Comparison of ENCODE assay signal across 8 cellular contexts in genomic region chr5:80125962-80126480, GRCh38.
DNase-seq lines count a peak whose midpoint lies in the region; ATAC-seq and TF ChIP-seq lines count a peak whose summit lies in the region.

No MANE protein-coding gene starts in this region.

- no peak for TF ChIP-seq CTCF in CD4-positive, alpha-beta T cell (IDR thresholded peaks at IDR 0.05)

- peak overlapping the region; percentile 1 for H3K4me3 Mint-ChIP-seq in CD4-positive, alpha-beta T cell
- peak overlapping the region; percentile 12 for H3K4me3 Mint-ChIP-seq in activated CD8-positive, alpha-beta T cell treated with anti-CD3 and anti-CD28 coated beads, Interleukin-2, amount 10 ng/mL, durations not matched to agents 7 days and 5 days
- H3K4me3 Mint-ChIP-seq in memory B cell, result no peak overlapping the region

- H3K4me1 Mint-ChIP-seq in CD4-positive, alpha-beta T cell (ENCODE audit: low read depth), result peaks cover 57% of the 10 kb centered on the region
- peaks cover 38% of the 10 kb centered on the region for H3K4me1 Mint-ChIP-seq in activated CD8-positive, alpha-beta T cell treated with anti-CD3 and anti-CD28 coated beads, Interleukin-2, amount 10 ng/mL, durations not matched to agents 7 days and 5 days (ENCODE audit: low read depth)
- H3K4me1 Mint-ChIP-seq in memory B cell, result peaks cover 17% of the 10 kb centered on the region

- ATAC-seq in CD4-positive, alpha-beta T cell (ENCODE audit: poor library complexity), result peak; percentile 83
- peak; percentile 52 for ATAC-seq in GM19372 (IDR thresholded peaks at IDR 0.05; ENCODE audit: low read depth, unreplicated experiment)
- ATAC-seq in HG03342 (IDR thresholded peaks at IDR 0.05; ENCODE audit: unreplicated experiment), result peak; percentile 61
- peak; percentile 84 for ATAC-seq in activated CD8-positive, alpha-beta T cell treated with anti-CD3 and anti-CD28 coated beads, Interleukin-2, amount 10 ng/mL, durations not matched to agents 7 days and 5 days
- peak; percentile 31 for ATAC-seq in memory B cell (ENCODE audit: low read depth)

- peak overlapping the region; percentile 60 for H3K27ac Mint-ChIP-seq in CD4-positive, alpha-beta T cell
- H3K27ac Mint-ChIP-seq in activated CD8-positive, alpha-beta T cell treated with anti-CD3 and anti-CD28 coated beads, Interleukin-2, amount 10 ng/mL, durations not matched to agents 7 days and 5 days, result peak overlapping the region; percentile 35
- peak overlapping the region; percentile 49 for H3K27ac Mint-ChIP-seq in memory B cell

- CTCF ChIA-PET in CD4-positive, alpha-beta T cell (lab: Charles Lee), result interaction anchor here (0.9 to 1.5 kb wide), 7 partner anchors 9 to 182 kb away, joined by 3 to 8 read pairs (median 4); no protein-coding TSS in a partner anchor
- CTCF ChIA-PET in activated CD8-positive, alpha-beta T cell treated with anti-CD3 and anti-CD28 coated beads, Interleukin-2, amount 10 ng/mL, durations not matched to agents 7 days and 5 days (lab: Charles Lee), result interaction anchor here (0.7 to 4.1 kb wide), 21 partner anchors 9 to 150 kb away, joined by 3 to 28 read pairs (median 5); no protein-coding TSS in a partner anchor
- CTCF ChIA-PET in HEK293T (lab: Yijun Ruan, JAX), result no interaction called here

- no peaks in the 10 kb centered on the region for H3K27me3 Mint-ChIP-seq in CD4-positive, alpha-beta T cell
- H3K27me3 Mint-ChIP-seq in activated CD8-positive, alpha-beta T cell treated with anti-CD3 and anti-CD28 coated beads, Interleukin-2, amount 10 ng/mL, durations not matched to agents 7 days and 5 days (ENCODE audit: low read depth), result no peaks in the 10 kb centered on the region
- H3K27me3 Mint-ChIP-seq in memory B cell, result no peaks in the 10 kb centered on the region

- no peaks in the 10 kb centered on the region for H3K9me3 ChIP-seq in CD4-positive, alpha-beta T cell (ENCODE audit: control insufficient read depth, low read length)

- H3K27me3 ChIP-seq in CD4-positive, alpha-beta T cell (ENCODE audit: control insufficient read depth, insufficient read depth, low read length), result no peaks in the 10 kb centered on the region

- DNase-seq in CD4-positive, alpha-beta T cell, result no peak
- DNase-seq in activated CD8-positive, alpha-beta T cell treated with anti-CD3 and anti-CD28 coated beads, Interleukin-2, amount 10 ng/mL, durations not matched to agents 7 days and 5 days, result no peak
- DNase-seq in memory B cell (ENCODE audit: low spot score in 2 of 2) (no peak), SHP77 (lab: John Stamatoyannopoulos, UW) (no peak), HEK293T (ENCODE audit: extremely low spot score) (no peak)
- no peak for DNase-seq in effector CD8-positive, alpha-beta T cell (lab: John Stamatoyannopoulos, UW)

- intact Hi-C loops in CD4-positive, alpha-beta T cell (cut with DNase I, micrococcal nuclease), result loop anchor here in 1 of 2 experiments (1.0 to 2.0 kb wide), 2 partner anchors 10 to 131 kb away; partner anchors contain the start of gene SERINC5

- POLR2A ChIA-PET in CD4-positive, alpha-beta T cell (lab: Charles Lee), result interaction anchor here (0.7 to 2.3 kb wide), 12 partner anchors 9 to 129 kb away, joined by 3 to 17 read pairs (median 4); partner anchors contain the start of gene SERINC5
- POLR2A ChIA-PET in activated CD8-positive, alpha-beta T cell treated with anti-CD3 and anti-CD28 coated beads, Interleukin-2, amount 10 ng/mL, durations not matched to agents 7 days and 5 days (lab: Charles Lee), result interaction anchor here (0.6 to 2.3 kb wide), 6 partner anchors 9 to 130 kb away, joined by 3 to 10 read pairs (median 3); partner anchors contain the start of gene SERINC5
- POLR2A ChIA-PET in HEK293T (lab: Yijun Ruan, JAX), result no interaction called here

- H3K27ac ChIP-seq in CD4-positive, alpha-beta T cell (ENCODE audit: low read depth, low read length), result no peak overlapping the region

- H3K9me3 Mint-ChIP-seq in CD4-positive, alpha-beta T cell, result peaks cover 2% of the 10 kb centered on the region
- H3K9me3 Mint-ChIP-seq in activated CD8-positive, alpha-beta T cell treated with anti-CD3 and anti-CD28 coated beads, Interleukin-2, amount 10 ng/mL, durations not matched to agents 7 days and 5 days (ENCODE audit: insufficient read depth), result peaks cover 7% of the 10 kb centered on the region
- H3K9me3 Mint-ChIP-seq in memory B cell, result peaks cover 9% of the 10 kb centered on the region

- H3K36me3 Mint-ChIP-seq in CD4-positive, alpha-beta T cell (ENCODE audit: low read depth), result peaks cover 52% of the 10 kb centered on the region
- H3K36me3 Mint-ChIP-seq in activated CD8-positive, alpha-beta T cell treated with anti-CD3 and anti-CD28 coated beads, Interleukin-2, amount 10 ng/mL, durations not matched to agents 7 days and 5 days (ENCODE audit: low read depth), result peaks cover 34% of the 10 kb centered on the region
- H3K36me3 Mint-ChIP-seq in memory B cell, result no peaks in the 10 kb centered on the region

TF ChIP-seq in HEK293T, 16 proteins besides CTCF, POLR2A, EP300 and RAD21:
- TF ChIP-seq NFRKB (IDR thresholded peaks at IDR 0.05) (no peak), ELF4 (IDR thresholded peaks at IDR 0.05) (no peak), ARNT (IDR thresholded peaks at IDR 0.05) (no peak), CTBP1 (IDR thresholded peaks at IDR 0.05; ENCODE audit: borderline replicate concordance) (no peak), FOXK2 (IDR thresholded peaks at IDR 0.05) (no peak), TARDBP (IDR thresholded peaks at IDR 0.05) (no peak), L3MBTL2 (conservative IDR thresholded peaks at IDR 0.05) (no peak), FOXM1 (IDR thresholded peaks at IDR 0.05; ENCODE audit: borderline replicate concordance) (no peak)

Comparison
In these comparisons a context has a peak if more than half of its experiments do, and no peak if none do; other contexts are left out.
1. ATAC-seq: peak in every context shown above with its lines; median percentile 84 in activated CD8-positive, alpha-beta T cell treated with anti-CD3 and anti-CD28 coated beads, Interleukin-2, amount 10 ng/mL, durations not matched to agents 7 days and 5 days; 83 in CD4-positive, alpha-beta T cell; 61 in HG03342; 52 in GM19372; 31 in memory B cell.